17 cellular contexts compared by ENCODE assay signal in genomic region chr4:27217261-27217769, GRCh38.
A peak's percentile ranks its signal among the peaks of the same experiment; 100 is the strongest.
DNase-seq lines count a peak whose midpoint lies in the region; ATAC-seq and TF ChIP-seq lines count a peak whose summit lies in the region.
"Had no signal": no experiment of that assay in that cellular context is flagged by ENCODE, and none has a peak within 500 bp of the region (broad histone marks: within the 10 kb centered on the region; RNA-seq: fewer than 3 reads in every experiment).

No MANE protein-coding gene starts in this region.

- no peaks in the 10 kb centered on the region for H3K27me3 ChIP-seq in A673 (replicated peaks; ENCODE audit: insufficient read depth, low read depth, low read length, poor library complexity)
- no peaks in the 10 kb centered on the region for H3K27me3 ChIP-seq in CD8-positive, alpha-beta T cell (ENCODE audit: insufficient read depth, low read length)
- H3K27me3 ChIP-seq: heart left ventricle had no signal

- no peak overlapping the region for H3K4me3 ChIP-seq in A673 (ENCODE audit: low read depth, low read length, poor library complexity, severe bottlenecking)
- no peak overlapping the region for H3K4me3 ChIP-seq in CD8-positive, alpha-beta T cell (ENCODE audit: low read depth, low read length)
- H3K4me3 ChIP-seq: heart left ventricle, mucosa of descending colon, PC-9, skin epidermis had no signal

- no peak overlapping the region for H3K27ac ChIP-seq in A673 (ENCODE audit: low read depth, low read length, poor library complexity, severe bottlenecking)
- H3K27ac ChIP-seq in CD8-positive, alpha-beta T cell (ENCODE audit: low read depth, low read length), result no peak overlapping the region
- H3K27ac ChIP-seq: heart left ventricle, PC-9, skin epidermis had no signal

- peaks cover 9% of the 10 kb centered on the region for H3K9me3 Mint-ChIP-seq in HFFc6
- H3K9me3 Mint-ChIP-seq in activated T-helper 17 cell treated with anti-CD3 and anti-CD28 coated beads, Interleukin-2, amount 50 U/mL, for 72 hours, result no peaks in the 10 kb centered on the region
- no peaks in the 10 kb centered on the region for H3K9me3 Mint-ChIP-seq in activated CD8-positive, alpha-beta T cell treated with anti-CD3 and anti-CD28 coated beads, Interleukin-2, amount 10 ng/mL, durations not matched to agents 7 days and 5 days (ENCODE audit: insufficient read depth)
- H3K9me3 Mint-ChIP-seq in CD8-positive, alpha-beta T cell, result no peaks in the 10 kb centered on the region
- H3K9me3 Mint-ChIP-seq: stimulated activated memory B cell treated with anti-CD40 and anti-IgM and Interleukin-4, amounts not matched to agents 10 μg/mL and 1 μg/mL and 100 μg/mL, for 72 hours had no signal

- no peaks in the 10 kb centered on the region for H3K4me1 ChIP-seq in A673 (ENCODE audit: insufficient read depth, low read length, poor library complexity, severe bottlenecking)
- H3K4me1 ChIP-seq in CD8-positive, alpha-beta T cell (ENCODE audit: insufficient read depth, low read length), result no peaks in the 10 kb centered on the region
- H3K4me1 ChIP-seq: heart left ventricle had no signal

- peak overlapping the region; percentile 61 for H3K27ac Mint-ChIP-seq in HFFc6
- H3K27ac Mint-ChIP-seq in activated T-helper 17 cell treated with anti-CD3 and anti-CD28 coated beads, Interleukin-2, amount 50 U/mL, for 72 hours, result no peak overlapping the region
- H3K27ac Mint-ChIP-seq in activated CD8-positive, alpha-beta T cell treated with anti-CD3 and anti-CD28 coated beads, Interleukin-2, amount 10 ng/mL, durations not matched to agents 7 days and 5 days, result no peak overlapping the region
- no peak overlapping the region for H3K27ac Mint-ChIP-seq in CD8-positive, alpha-beta T cell
- H3K27ac Mint-ChIP-seq: stimulated activated memory B cell treated with anti-CD40 and anti-IgM and Interleukin-4, amounts not matched to agents 10 μg/mL and 1 μg/mL and 100 μg/mL, for 72 hours had no signal

- no peaks in the 10 kb centered on the region for H3K9me3 ChIP-seq in A673 (ENCODE audit: low read depth, low read length, poor library complexity, severe bottlenecking)
- no peaks in the 10 kb centered on the region for H3K9me3 ChIP-seq in CD8-positive, alpha-beta T cell (ENCODE audit: low read length)
- H3K9me3 ChIP-seq: mucosa of descending colon had no signal

- H3K4me3 Mint-ChIP-seq in HFFc6, result peak overlapping the region; percentile 75
- H3K4me3 Mint-ChIP-seq in activated T-helper 17 cell treated with anti-CD3 and anti-CD28 coated beads, Interleukin-2, amount 50 U/mL, for 72 hours, result no peak overlapping the region
- H3K4me3 Mint-ChIP-seq in activated CD8-positive, alpha-beta T cell treated with anti-CD3 and anti-CD28 coated beads, Interleukin-2, amount 10 ng/mL, durations not matched to agents 7 days and 5 days, result no peak overlapping the region
- no peak overlapping the region for H3K4me3 Mint-ChIP-seq in CD8-positive, alpha-beta T cell
- H3K4me3 Mint-ChIP-seq: stimulated activated memory B cell treated with anti-CD40 and anti-IgM and Interleukin-4, amounts not matched to agents 10 μg/mL and 1 μg/mL and 100 μg/mL, for 72 hours had no signal

- TF ChIP-seq CTCF in A673 (conservative IDR thresholded peaks at IDR 0.05; ENCODE audit: low read depth, low read length), result no peak
- no peak for TF ChIP-seq CTCF in HFFc6 (IDR thresholded peaks at IDR 0.05)
- no peak for TF ChIP-seq CTCF in CD8-positive, alpha-beta T cell (IDR thresholded peaks at IDR 0.05)

- ATAC-seq in activated T-helper 17 cell treated with anti-CD3 and anti-CD28 coated beads, Interleukin-2, amount 50 U/mL, for 72 hours (replicated peaks), result peak; percentile 39
- no peak for ATAC-seq in activated CD8-positive, alpha-beta T cell treated with anti-CD3 and anti-CD28 coated beads, Interleukin-2, amount 10 ng/mL, durations not matched to agents 7 days and 5 days
- no peak for ATAC-seq in CD8-positive, alpha-beta T cell
- no peak for ATAC-seq in GM18502 (IDR thresholded peaks at IDR 0.05; ENCODE audit: poor library complexity, unreplicated experiment)
- ATAC-seq: mucosa of descending colon; stimulated activated memory B cell treated with anti-CD40 and anti-IgM and Interleukin-4, amounts not matched to agents 10 μg/mL and 1 μg/mL and 100 μg/mL, for 72 hours had no signal

- no TSS peak for BruUV-seq in A673 (replicated peaks; lab: Mats Ljungman, UMichigan)

- intact Hi-C loops in A673 (cut with micrococcal nuclease; ENCODE audit: unreplicated experiment), result no loop called here
- intact Hi-C loops in CD8-positive, alpha-beta T cell (cut with DNase I, micrococcal nuclease), result no loop called here

- peaks cover 5% of the 10 kb centered on the region; the same call in 1 of the 2 replicates for H3K36me3 Mint-ChIP-seq in HFFc6 (ENCODE audit: low read depth)
- H3K36me3 Mint-ChIP-seq in activated T-helper 17 cell treated with anti-CD3 and anti-CD28 coated beads, Interleukin-2, amount 50 U/mL, for 72 hours (ENCODE audit: low read depth), result no peaks in the 10 kb centered on the region
- H3K36me3 Mint-ChIP-seq in activated CD8-positive, alpha-beta T cell treated with anti-CD3 and anti-CD28 coated beads, Interleukin-2, amount 10 ng/mL, durations not matched to agents 7 days and 5 days (ENCODE audit: low read depth), result no peaks in the 10 kb centered on the region
- H3K36me3 Mint-ChIP-seq in CD8-positive, alpha-beta T cell, result no peaks in the 10 kb centered on the region
- H3K36me3 Mint-ChIP-seq: stimulated activated memory B cell treated with anti-CD40 and anti-IgM and Interleukin-4, amounts not matched to agents 10 μg/mL and 1 μg/mL and 100 μg/mL, for 72 hours had no signal

- no peaks in the 10 kb centered on the region for H3K36me3 ChIP-seq in A673 (ENCODE audit: insufficient read depth, low read length, poor library complexity, severe bottlenecking)
- no peaks in the 10 kb centered on the region for H3K36me3 ChIP-seq in CD8-positive, alpha-beta T cell (ENCODE audit: insufficient read depth, low read length)
- H3K36me3 ChIP-seq: heart left ventricle had no signal

- H3K4me1 Mint-ChIP-seq in HFFc6 (ENCODE audit: low read depth), result peaks cover 30% of the 10 kb centered on the region
- H3K4me1 Mint-ChIP-seq in activated T-helper 17 cell treated with anti-CD3 and anti-CD28 coated beads, Interleukin-2, amount 50 U/mL, for 72 hours, result no peaks in the 10 kb centered on the region
- H3K4me1 Mint-ChIP-seq in activated CD8-positive, alpha-beta T cell treated with anti-CD3 and anti-CD28 coated beads, Interleukin-2, amount 10 ng/mL, durations not matched to agents 7 days and 5 days (ENCODE audit: low read depth), result no peaks in the 10 kb centered on the region
- H3K4me1 Mint-ChIP-seq in CD8-positive, alpha-beta T cell (ENCODE audit: low read depth), result no peaks in the 10 kb centered on the region
- H3K4me1 Mint-ChIP-seq: stimulated activated memory B cell treated with anti-CD40 and anti-IgM and Interleukin-4, amounts not matched to agents 10 μg/mL and 1 μg/mL and 100 μg/mL, for 72 hours had no signal

- no peaks in the 10 kb centered on the region for H3K27me3 Mint-ChIP-seq in HFFc6 (ENCODE audit: insufficient read depth)
- H3K27me3 Mint-ChIP-seq in activated T-helper 17 cell treated with anti-CD3 and anti-CD28 coated beads, Interleukin-2, amount 50 U/mL, for 72 hours, result no peaks in the 10 kb centered on the region
- no peaks in the 10 kb centered on the region for H3K27me3 Mint-ChIP-seq in activated CD8-positive, alpha-beta T cell treated with anti-CD3 and anti-CD28 coated beads, Interleukin-2, amount 10 ng/mL, durations not matched to agents 7 days and 5 days (ENCODE audit: low read depth)
- no peaks in the 10 kb centered on the region for H3K27me3 Mint-ChIP-seq in CD8-positive, alpha-beta T cell (ENCODE audit: low read depth)
- H3K27me3 Mint-ChIP-seq: stimulated activated memory B cell treated with anti-CD40 and anti-IgM and Interleukin-4, amounts not matched to agents 10 μg/mL and 1 μg/mL and 100 μg/mL, for 72 hours had no signal

- POLR2A ChIA-PET in A673 (lab: Charles Lee; ENCODE audit: low non-redundant PET), result no interaction called here
- POLR2A ChIA-PET in activated CD8-positive, alpha-beta T cell treated with anti-CD3 and anti-CD28 coated beads, Interleukin-2, amount 10 ng/mL, durations not matched to agents 7 days and 5 days (lab: Charles Lee), result no interaction called here
- POLR2A ChIA-PET in CD8-positive, alpha-beta T cell (lab: Charles Lee), result no interaction called here

- DNase-seq in A673 (ENCODE audit: low spot score) (peak; percentile 50), HFFc6 (peak; percentile 50), kidney tubule cell (ENCODE audit: low spot score) (peak; percentile 40), GM19240 (ENCODE audit: insufficient read length, low spot score) (no peak)
- DNase-seq in activated CD8-positive, alpha-beta T cell treated with anti-CD3 and anti-CD28 coated beads, Interleukin-2, amount 10 ng/mL, durations not matched to agents 7 days and 5 days, result no peak
- DNase-seq in CD8-positive, alpha-beta T cell, result no peak
- DNase-seq: GDM1, heart left ventricle, mucosa of descending colon, NCI-H1436 treated with DMSO at 0.1 percent for 48 hours, NCI-H524, PC-9, trophoblast cell had no signal

- CTCF ChIA-PET in A673 (lab: Charles Lee), result no interaction called here
- CTCF ChIA-PET in activated CD8-positive, alpha-beta T cell treated with anti-CD3 and anti-CD28 coated beads, Interleukin-2, amount 10 ng/mL, durations not matched to agents 7 days and 5 days (lab: Charles Lee), result no interaction called here
- CTCF ChIA-PET in CD8-positive, alpha-beta T cell (lab: Charles Lee), result no interaction called here

Comparison
In these comparisons a context has a peak if more than half of its experiments do, and no peak if none do; other contexts are left out.
1. DNase-seq: peak in A673 (single experiment), HFFc6 (single experiment) and kidney tubule cell (single experiment); none in GM19240 (single experiment), activated CD8-positive, alpha-beta T cell treated with anti-CD3 and anti-CD28 coated beads, Interleukin-2, amount 10 ng/mL, durations not matched to agents 7 days and 5 days (single experiment) and CD8-positive, alpha-beta T cell (0 of 7).